Comparison of ENCODE assay signal across 2 cellular contexts in genomic region chr12:52035926-52036325, GRCh38.
TF ChIP-seq lines count a peak whose summit lies in the region.

No MANE protein-coding gene starts in this region.

TF ChIP-seq in A549, 52 proteins besides CTCF, POLR2A, EP300 and RAD21:
- TF ChIP-seq FOSB (CRISPR knock-in tag; IDR thresholded peaks at IDR 0.05) (no peak), EHF (CRISPR knock-in tag; IDR thresholded peaks at IDR 0.05) (no peak), HOXB13 (CRISPR knock-in tag; IDR thresholded peaks at IDR 0.05; ENCODE audit: low read depth) (0 out of 2 replicates have a peak, but pooled peaks have one; percentile 51), HDAC2 (IDR thresholded peaks at IDR 0.05) (no peak)

TF ChIP-seq in IMR-90, 13 proteins besides CTCF, POLR2A, EP300 and RAD21:
- no peak for TF ChIP-seq SMC3 (IDR thresholded peaks at IDR 0.05; ENCODE audit: low read depth, low read length)
- TF ChIP-seq MAFK (IDR thresholded peaks at IDR 0.05; ENCODE audit: low read depth, low read length): no peak
- TF ChIP-seq RCOR1 (IDR thresholded peaks at IDR 0.05; ENCODE audit: insufficient replicate concordance, low read length): no peak
- no peak for TF ChIP-seq CEBPB (IDR thresholded peaks at IDR 0.05; ENCODE audit: low read depth, low read length)
- no peak for TF ChIP-seq MXI1 (IDR thresholded peaks at IDR 0.05; ENCODE audit: borderline replicate concordance, low read depth, low read length)
- no peak for TF ChIP-seq MAZ (IDR thresholded peaks at IDR 0.05; ENCODE audit: borderline replicate concordance, low read depth, low read length)
